Comparison of ENCODE assay signal across 8 cellular contexts in the genomic region with DNA sequence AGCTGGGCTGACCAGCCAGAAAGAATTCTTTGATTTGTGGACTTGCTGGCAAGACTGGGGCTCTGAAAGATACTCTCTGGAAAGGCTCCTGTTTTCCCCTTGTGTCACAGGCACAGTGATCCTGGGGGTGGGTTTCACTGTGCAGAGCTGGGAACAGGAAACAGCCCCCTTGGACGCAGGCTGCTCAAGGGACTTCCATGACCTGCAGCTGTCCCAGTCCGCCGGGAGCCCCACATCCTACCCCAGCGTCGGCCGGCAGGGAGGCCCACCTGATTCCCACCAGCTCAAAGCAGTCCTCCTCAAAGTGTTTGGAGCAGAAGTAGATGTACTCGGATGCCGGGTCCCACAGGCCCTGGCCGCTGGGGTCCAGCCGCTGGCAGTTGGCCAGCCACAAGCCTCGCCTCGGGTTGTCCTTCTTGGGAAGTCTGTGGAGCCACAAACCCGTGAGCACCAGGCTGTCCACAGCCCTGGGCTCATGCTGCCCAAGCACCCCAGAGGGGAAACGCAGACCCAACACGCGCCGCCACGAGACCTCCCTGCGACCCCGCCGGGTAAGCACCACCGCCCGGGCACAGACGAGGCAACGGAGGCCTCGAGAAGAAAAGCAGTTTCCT. TPM values are rescaled to one million over a fixed set of nuclear protein-coding genes. Genes with fewer than 3 reads are reported as not detected.
DNase-seq lines count a peak whose midpoint lies in the region; TF ChIP-seq lines count a peak whose summit lies in the region.

No MANE protein-coding gene starts in this region.

- H3K27ac ChIP-seq in OCI-LY3 (ENCODE audit: low read length) (peak overlapping the region; percentile 94), neural progenitor cell (no peak overlapping the region)

- TF ChIP-seq CTCF in OCI-LY3 (IDR thresholded peaks at IDR 0.05; ENCODE audit: low read depth, low read length), result no peak
- no peak for TF ChIP-seq CTCF in neural progenitor cell (IDR thresholded peaks at IDR 0.05)

- H3K27ac Mint-ChIP-seq in neural progenitor cell, result peak overlapping the region; percentile 97

- H2AFZ ChIP-seq in OCI-LY3 (ENCODE audit: low read depth, low read length) (0 out of 2 replicates have a peak overlapping the region, but pooled peaks have one; percentile 55), neural progenitor cell (replicated peaks) (peak overlapping the region; percentile 81)

- H3K79me2 ChIP-seq in OCI-LY3 (ENCODE audit: low read length) (peaks cover 35% of the 10 kb centered on the region), neural progenitor cell (ENCODE audit: low read depth) (peaks cover 24% of the 10 kb centered on the region)

- H3K4me3 Mint-ChIP-seq in neural progenitor cell, result peak overlapping the region; percentile 96

- H3F3A ChIP-seq in neural progenitor cell (ENCODE audit: low read depth), result peaks cover 33% of the 10 kb centered on the region

- DNase-seq in NCI-H82 (lab: John Stamatoyannopoulos, UW) (peak; percentile 27), NCI-H82 treated with DMSO at 0.1 percent for 48 hours (lab: John Stamatoyannopoulos, UW; ENCODE audit: unreplicated experiment) (no peak), neural progenitor cell (ENCODE audit: low spot score) (no peak), NCI-H1105 (lab: John Stamatoyannopoulos, UW) (no peak), mucosa of gallbladder (ENCODE audit: low spot score) (no peak)
- DNase-seq in stimulated activated CD4-positive, alpha-beta T cell treated with anti-CD3 and anti-CD28 coated beads, Interleukin-2, amount 100 ng/mL, for 24 hours, result no peak

- H3K9me3 ChIP-seq in OCI-LY3 (ENCODE audit: insufficient read depth, low read length) (no peaks in the 10 kb centered on the region), endocrine pancreas (ENCODE audit: control insufficient read depth, low read length) (no peaks in the 10 kb centered on the region), neural progenitor cell (ENCODE audit: low read depth) (no peaks in the 10 kb centered on the region)

- peak overlapping the region; percentile 75 for H3K4me2 ChIP-seq in OCI-LY3 (ENCODE audit: low read length)
- peak overlapping the region; percentile 88 for H3K4me2 ChIP-seq in neural progenitor cell

- peaks cover 4% of the 10 kb centered on the region for H3K36me3 Mint-ChIP-seq in neural progenitor cell

- no peaks in the 10 kb centered on the region for H3K9me3 Mint-ChIP-seq in neural progenitor cell

- no peaks in the 10 kb centered on the region for H3K27me3 ChIP-seq in OCI-LY3 (ENCODE audit: low read depth, low read length)
- H3K27me3 ChIP-seq in endocrine pancreas (ENCODE audit: control insufficient read depth, insufficient read depth, low read length), result no peaks in the 10 kb centered on the region
- no peaks in the 10 kb centered on the region for H3K27me3 ChIP-seq in neural progenitor cell

- 0 out of 2 replicates have a peak, but pooled peaks cover 3% of the 10 kb centered on the region for H4K20me1 ChIP-seq in OCI-LY3 (ENCODE audit: insufficient read depth, low read length)
- no peaks in the 10 kb centered on the region for H4K20me1 ChIP-seq in neural progenitor cell (ENCODE audit: low read depth)

- peaks cover 7% of the 10 kb centered on the region for H3K27me3 Mint-ChIP-seq in neural progenitor cell (ENCODE audit: insufficient read depth, low read depth)

- H3K4me1 ChIP-seq in OCI-LY3 (ENCODE audit: low read length) (peaks cover 18% of the 10 kb centered on the region), endocrine pancreas (ENCODE audit: control insufficient read depth, insufficient read depth, low read length) (no peaks in the 10 kb centered on the region), neural progenitor cell (peaks cover 9% of the 10 kb centered on the region)

- H3K4me3 ChIP-seq in OCI-LY3 (ENCODE audit: low read length) (peak overlapping the region; percentile 91), endocrine pancreas (ENCODE audit: control insufficient read depth, insufficient read depth, low read length) (peak overlapping the region; percentile 19), neural progenitor cell (peak overlapping the region; percentile 82)

- peaks cover 25% of the 10 kb centered on the region for H3K4me1 Mint-ChIP-seq in neural progenitor cell

- H3K9ac ChIP-seq in OCI-LY3 (ENCODE audit: low read length) (peak overlapping the region; percentile 98), endocrine pancreas (ENCODE audit: control insufficient read depth, insufficient read depth, low read length) (peak overlapping the region; percentile 85), neural progenitor cell (peak overlapping the region; percentile 51)

- H3K36me3 ChIP-seq in OCI-LY3 (replicated peaks; ENCODE audit: low read depth, low read length) (peaks cover 42% of the 10 kb centered on the region), endocrine pancreas (ENCODE audit: control insufficient read depth, insufficient read depth, low read length) (no peaks in the 10 kb centered on the region), neural progenitor cell (no peaks in the 10 kb centered on the region)

RNA-seq across cellular contexts. Expression of a gene that starts 0.8 kb away (rescaled TPM):
- total RNA-seq in neural progenitor cell (ENCODE audit: low replicate concordance) (14.7 and 29.2 TPM in 2 replicates), mucosa of gallbladder (27.5 TPM)

RNA-seq across cellular contexts. Expression of a gene that starts 13.9 kb away (rescaled TPM):
- 0.36 and 0.53 TPM in 2 replicates for total RNA-seq in neural progenitor cell (ENCODE audit: low replicate concordance)
- 2.4 TPM for total RNA-seq in mucosa of gallbladder

RNA-seq across cellular contexts. Expression of a gene that starts 19.0 kb away (rescaled TPM):
- total RNA-seq in neural progenitor cell (ENCODE audit: low replicate concordance), result 21.9 and 39.4 TPM in 2 replicates
- 93.5 TPM for total RNA-seq in mucosa of gallbladder

RNA-seq across cellular contexts. Expression of a gene that starts 31.3 kb away (rescaled TPM):
- 0.34 TPM in 1 of 2 replicates, not detected in the other for total RNA-seq in neural progenitor cell (ENCODE audit: low replicate concordance)
- 5.6 TPM for total RNA-seq in mucosa of gallbladder

RNA-seq across cellular contexts. Expression of a gene that starts 34.0 kb away (rescaled TPM):
- total RNA-seq in neural progenitor cell (ENCODE audit: low replicate concordance), result 4.3 and 12.0 TPM in 2 replicates
- 8.3 TPM for total RNA-seq in mucosa of gallbladder

Comparison
In these comparisons a context has a peak if more than half of its experiments do, and no peak if none do; other contexts are left out.
1. H3K4me3 ChIP-seq: peak in every context shown above with its lines; median percentile 91 in OCI-LY3; 82 in neural progenitor cell; 19 in endocrine pancreas.